ENCODE assay signal across 8 cellular contexts in the genomic region with DNA sequence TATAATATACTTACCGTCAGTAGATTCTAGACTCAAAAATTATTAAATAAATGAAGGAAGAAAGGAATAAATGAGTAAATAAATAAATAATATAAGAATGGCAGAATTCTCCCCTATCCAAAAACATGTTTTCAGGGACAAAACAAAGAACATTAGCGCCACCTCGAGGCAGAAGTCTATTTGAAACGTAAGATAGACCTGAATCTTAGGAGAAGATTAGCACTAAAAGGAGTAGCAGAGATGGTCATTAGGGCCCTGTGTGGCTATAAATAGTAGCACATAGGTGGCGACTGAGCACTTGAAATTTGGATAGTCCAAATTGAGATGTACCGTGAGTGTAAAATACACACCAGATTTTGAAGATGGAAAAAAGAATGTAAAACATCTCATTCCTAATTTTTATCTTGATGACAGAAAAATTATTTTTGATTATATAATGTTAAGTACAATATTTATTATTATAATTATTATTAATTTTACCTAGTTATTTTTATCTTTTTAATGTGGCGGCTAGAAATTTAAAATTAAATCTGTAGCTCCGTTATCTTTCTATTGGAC. TPM values are rescaled to one million over a fixed set of nuclear protein-coding genes. Genes with fewer than 3 reads are reported as not detected.
DNase-seq lines count a peak whose midpoint lies in the region; TF ChIP-seq lines count a peak whose summit lies in the region.

No MANE protein-coding gene starts in this region.

- DNase-seq in activated gamma-delta T cell treated with Interleukin-2 at 50 U/mL for 16 hours = peak; percentile 11
- DNase-seq in activated gamma-delta T cell (lab: John Stamatoyannopoulos, UW) = no peak
- DNase-seq in NCI-H1092 treated with DMSO at 0.1 percent for 48 hours (lab: John Stamatoyannopoulos, UW) = peak; percentile 77
- peak; percentile 44 for DNase-seq in SK-N-DZ (ENCODE audit: low spot score)
- DNase-seq in astrocyte of the spinal cord (ENCODE audit: low read depth, low spot score) = peak; percentile 84
- peak; percentile 59 for DNase-seq in iPS-NIHi11 (ENCODE audit: low spot score)
- DNase-seq in stimulated activated CD4-positive, alpha-beta T cell treated with anti-CD3 and anti-CD28 coated beads, Interleukin-1b, Interleukin-23, amount 100 ng/mL, for 4 hours (ENCODE audit: low read depth in 2 of 2) = peak; percentile 34 to 38
- DNase-seq in GM19240 (ENCODE audit: insufficient read length, low spot score) = no peak

- no peak overlapping the region for H3K4me3 ChIP-seq in astrocyte of the spinal cord (ENCODE audit: low read depth, low read length)

- peak; percentile 51 for TF ChIP-seq CTCF in astrocyte of the spinal cord (IDR thresholded peaks at IDR 0.05; ENCODE audit: low read depth, low read length)

- in situ Hi-C loops in astrocyte of the spinal cord (cut with HindIII; ENCODE audit: low sequenced_read_pairs) = no loop called here

RNA-seq across cellular contexts. Expression of a gene that starts 24.3 kb away (rescaled TPM):
- polyA plus RNA-seq in SK-N-DZ (2014; cell fraction: cytosol; rRNA removed) = 1.9 and 2.9 TPM in 2 replicates
- polyA plus RNA-seq in SK-N-DZ (2014; cell fraction: nucleus; rRNA removed) = 0.51 and 1.6 TPM in 2 replicates

Comparison
In these comparisons a context has a peak if more than half of its experiments do, and no peak if none do; other contexts are left out.
1. DNase-seq: peak in activated gamma-delta T cell treated with Interleukin-2 at 50 U/mL for 16 hours (single experiment), NCI-H1092 treated with DMSO at 0.1 percent for 48 hours (single experiment), SK-N-DZ (single experiment), astrocyte of the spinal cord (single experiment), iPS-NIHi11 (single experiment) and stimulated activated CD4-positive, alpha-beta T cell treated with anti-CD3 and anti-CD28 coated beads, Interleukin-1b, Interleukin-23, amount 100 ng/mL, for 4 hours (2 of 2); none in activated gamma-delta T cell (single experiment) and GM19240 (single experiment).